1 cellular context compared by ENCODE assay signal in the genomic region with DNA sequence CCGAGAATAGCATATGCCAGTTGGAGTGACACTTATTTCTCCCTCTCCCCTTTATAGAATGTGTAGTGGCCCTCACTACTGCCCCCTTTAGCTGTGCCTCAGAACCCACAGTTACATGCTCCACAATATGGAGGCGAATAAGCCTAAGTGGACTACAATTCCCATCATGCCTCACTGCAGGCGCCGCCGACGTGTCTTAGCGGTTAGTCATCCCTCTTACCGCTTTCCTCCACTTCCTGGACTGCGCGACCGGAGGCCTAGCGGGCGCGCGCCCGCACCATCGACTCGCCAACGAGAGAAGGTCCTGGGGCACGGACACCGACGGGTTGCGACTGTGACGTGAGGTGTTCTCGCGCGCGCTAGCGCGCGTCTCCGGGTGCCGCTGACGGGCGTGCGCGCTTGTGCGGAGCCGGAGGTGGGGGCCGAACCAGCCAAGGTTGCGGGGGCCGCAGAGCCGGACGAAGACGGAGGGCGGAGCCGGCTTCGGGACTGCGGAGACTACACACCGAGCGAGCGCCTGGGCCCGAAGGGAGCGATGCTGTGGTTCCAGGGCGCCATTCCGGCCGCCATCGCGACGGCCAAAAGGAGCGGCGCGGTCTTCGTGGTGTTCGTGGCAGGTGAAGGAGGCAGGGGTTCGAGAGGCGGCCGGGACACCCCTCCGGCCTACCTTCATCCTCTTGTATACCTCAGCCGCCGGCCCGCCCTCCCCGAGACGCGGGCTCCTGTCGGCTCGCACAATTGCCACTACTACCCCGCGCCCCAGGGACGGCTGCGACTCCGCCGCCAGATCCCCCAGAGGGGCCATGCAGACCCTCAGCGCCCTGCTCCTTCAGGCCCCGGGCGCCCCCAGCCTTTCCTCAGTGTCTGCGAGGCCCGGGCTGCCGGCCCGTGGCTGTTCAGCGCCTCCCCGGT.
A peak's percentile ranks its signal among the peaks of the same experiment; 100 is the strongest.
TF ChIP-seq lines count a peak whose summit lies in the region.

A gene with protein sequence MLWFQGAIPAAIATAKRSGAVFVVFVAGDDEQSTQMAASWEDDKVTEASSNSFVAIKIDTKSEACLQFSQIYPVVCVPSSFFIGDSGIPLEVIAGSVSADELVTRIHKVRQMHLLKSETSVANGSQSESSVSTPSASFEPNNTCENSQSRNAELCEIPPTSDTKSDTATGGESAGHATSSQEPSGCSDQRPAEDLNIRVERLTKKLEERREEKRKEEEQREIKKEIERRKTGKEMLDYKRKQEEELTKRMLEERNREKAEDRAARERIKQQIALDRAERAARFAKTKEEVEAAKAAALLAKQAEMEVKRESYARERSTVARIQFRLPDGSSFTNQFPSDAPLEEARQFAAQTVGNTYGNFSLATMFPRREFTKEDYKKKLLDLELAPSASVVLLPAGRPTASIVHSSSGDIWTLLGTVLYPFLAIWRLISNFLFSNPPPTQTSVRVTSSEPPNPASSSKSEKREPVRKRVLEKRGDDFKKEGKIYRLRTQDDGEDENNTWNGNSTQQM (plus strand): TSS at position 461 of the 912 bp plus-strand sequence. CDS start 75 bp downstream, at position 536.

TF ChIP-seq in HEK293, 187 proteins besides CTCF, POLR2A, EP300 and RAD21 (continued from another document):
- TF ChIP-seq, protein P1, sequence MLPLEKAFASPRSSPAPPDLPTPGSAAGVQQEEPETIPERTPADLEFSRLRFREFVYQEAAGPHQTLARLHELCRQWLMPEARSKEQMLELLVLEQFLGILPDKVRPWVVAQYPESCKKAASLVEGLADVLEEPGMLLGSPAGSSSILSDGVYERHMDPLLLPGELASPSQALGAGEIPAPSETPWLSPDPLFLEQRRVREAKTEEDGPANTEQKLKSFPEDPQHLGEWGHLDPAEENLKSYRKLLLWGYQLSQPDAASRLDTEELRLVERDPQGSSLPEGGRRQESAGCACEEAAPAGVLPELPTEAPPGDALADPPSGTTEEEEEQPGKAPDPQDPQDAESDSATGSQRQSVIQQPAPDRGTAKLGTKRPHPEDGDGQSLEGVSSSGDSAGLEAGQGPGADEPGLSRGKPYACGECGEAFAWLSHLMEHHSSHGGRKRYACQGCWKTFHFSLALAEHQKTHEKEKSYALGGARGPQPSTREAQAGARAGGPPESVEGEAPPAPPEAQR (tag by site-specific recombination; IDR thresholded peaks at IDR 0.05): no peak
- TF ChIP-seq, protein P2, sequence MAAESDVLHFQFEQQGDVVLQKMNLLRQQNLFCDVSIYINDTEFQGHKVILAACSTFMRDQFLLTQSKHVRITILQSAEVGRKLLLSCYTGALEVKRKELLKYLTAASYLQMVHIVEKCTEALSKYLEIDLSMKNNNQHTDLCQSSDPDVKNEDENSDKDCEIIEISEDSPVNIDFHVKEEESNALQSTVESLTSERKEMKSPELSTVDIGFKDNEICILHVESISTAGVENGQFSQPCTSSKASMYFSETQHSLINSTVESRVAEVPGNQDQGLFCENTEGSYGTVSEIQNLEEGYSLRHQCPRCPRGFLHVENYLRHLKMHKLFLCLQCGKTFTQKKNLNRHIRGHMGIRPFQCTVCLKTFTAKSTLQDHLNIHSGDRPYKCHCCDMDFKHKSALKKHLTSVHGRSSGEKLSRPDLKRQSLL (tag by site-specific recombination; IDR thresholded peaks at IDR 0.05): no peak
- TF ChIP-seq PRDM1 (tag by site-specific recombination; IDR thresholded peaks at IDR 0.05) (no peak), BCL11A (tag by site-specific recombination; IDR thresholded peaks at IDR 0.05; ENCODE audit: low read depth) (no peak), ZNF274 (IDR thresholded peaks at IDR 0.05; ENCODE audit: low read length) (no peak), ZNF274 (tag by site-specific recombination; IDR thresholded peaks at IDR 0.05; ENCODE audit: borderline replicate concordance) (no peak), KLF7 (tag by site-specific recombination; IDR thresholded peaks at IDR 0.05; ENCODE audit: borderline replicate concordance) (no peak), ZNF19 (tag by site-specific recombination; IDR thresholded peaks at IDR 0.05; ENCODE audit: low read depth) (no peak), ZNF571 (tag by site-specific recombination; IDR thresholded peaks at IDR 0.05) (no peak), GLIS1 (tag by site-specific recombination; IDR thresholded peaks at IDR 0.05) (no peak), KLF16 (tag by site-specific recombination; IDR thresholded peaks at IDR 0.05) (peak; percentile 77), ZNF133 (tag by site-specific recombination; IDR thresholded peaks at IDR 0.05) (no peak)
- TF ChIP-seq, protein P3, sequence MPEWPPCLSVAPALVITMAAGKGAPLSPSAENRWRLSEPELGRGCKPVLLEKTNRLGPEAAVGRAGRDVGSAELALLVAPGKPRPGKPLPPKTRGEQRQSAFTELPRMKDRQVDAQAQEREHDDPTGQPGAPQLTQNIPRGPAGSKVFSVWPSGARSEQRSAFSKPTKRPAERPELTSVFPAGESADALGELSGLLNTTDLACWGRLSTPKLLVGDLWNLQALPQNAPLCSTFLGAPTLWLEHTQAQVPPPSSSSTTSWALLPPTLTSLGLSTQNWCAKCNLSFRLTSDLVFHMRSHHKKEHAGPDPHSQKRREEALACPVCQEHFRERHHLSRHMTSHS (tag by site-specific recombination; IDR thresholded peaks at IDR 0.05): no peak
- TF ChIP-seq, protein P4, sequence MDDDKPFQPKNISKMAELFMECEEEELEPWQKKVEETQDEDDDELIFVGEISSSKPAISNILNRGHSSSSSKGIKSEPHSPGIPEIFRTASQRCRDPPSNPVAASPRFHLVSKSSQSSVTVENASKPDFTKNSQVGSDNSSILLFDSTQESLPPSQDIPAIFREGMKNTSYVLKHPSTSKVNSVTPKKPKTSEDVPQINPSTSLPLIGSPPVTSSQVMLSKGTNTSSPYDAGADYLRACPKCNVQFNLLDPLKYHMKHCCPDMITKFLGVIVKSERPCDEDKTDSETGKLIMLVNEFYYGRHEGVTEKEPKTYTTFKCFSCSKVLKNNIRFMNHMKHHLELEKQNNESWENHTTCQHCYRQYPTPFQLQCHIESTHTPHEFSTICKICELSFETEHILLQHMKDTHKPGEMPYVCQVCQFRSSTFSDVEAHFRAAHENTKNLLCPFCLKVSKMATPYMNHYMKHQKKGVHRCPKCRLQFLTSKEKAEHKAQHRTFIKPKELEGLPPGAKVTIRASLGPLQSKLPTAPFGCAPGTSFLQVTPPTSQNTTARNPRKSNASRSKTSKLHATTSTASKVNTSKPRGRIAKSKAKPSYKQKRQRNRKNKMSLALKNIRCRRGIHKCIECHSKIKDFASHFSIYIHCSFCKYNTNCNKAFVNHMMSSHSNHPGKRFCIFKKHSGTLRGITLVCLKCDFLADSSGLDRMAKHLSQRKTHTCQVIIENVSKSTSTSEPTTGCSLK (tag by site-specific recombination; IDR thresholded peaks at IDR 0.05): no peak
- TF ChIP-seq, protein P5, sequence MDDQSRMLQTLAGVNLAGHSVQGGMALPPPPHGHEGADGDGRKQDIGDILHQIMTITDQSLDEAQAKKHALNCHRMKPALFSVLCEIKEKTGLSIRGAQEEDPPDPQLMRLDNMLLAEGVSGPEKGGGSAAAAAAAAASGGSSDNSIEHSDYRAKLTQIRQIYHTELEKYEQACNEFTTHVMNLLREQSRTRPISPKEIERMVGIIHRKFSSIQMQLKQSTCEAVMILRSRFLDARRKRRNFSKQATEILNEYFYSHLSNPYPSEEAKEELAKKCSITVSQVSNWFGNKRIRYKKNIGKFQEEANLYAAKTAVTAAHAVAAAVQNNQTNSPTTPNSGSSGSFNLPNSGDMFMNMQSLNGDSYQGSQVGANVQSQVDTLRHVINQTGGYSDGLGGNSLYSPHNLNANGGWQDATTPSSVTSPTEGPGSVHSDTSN (CRISPR knock-in tag; IDR thresholded peaks at IDR 0.05): 0 out of 2 replicates have a peak, but pooled peaks have one; percentile 35
- TF ChIP-seq, protein P6, sequence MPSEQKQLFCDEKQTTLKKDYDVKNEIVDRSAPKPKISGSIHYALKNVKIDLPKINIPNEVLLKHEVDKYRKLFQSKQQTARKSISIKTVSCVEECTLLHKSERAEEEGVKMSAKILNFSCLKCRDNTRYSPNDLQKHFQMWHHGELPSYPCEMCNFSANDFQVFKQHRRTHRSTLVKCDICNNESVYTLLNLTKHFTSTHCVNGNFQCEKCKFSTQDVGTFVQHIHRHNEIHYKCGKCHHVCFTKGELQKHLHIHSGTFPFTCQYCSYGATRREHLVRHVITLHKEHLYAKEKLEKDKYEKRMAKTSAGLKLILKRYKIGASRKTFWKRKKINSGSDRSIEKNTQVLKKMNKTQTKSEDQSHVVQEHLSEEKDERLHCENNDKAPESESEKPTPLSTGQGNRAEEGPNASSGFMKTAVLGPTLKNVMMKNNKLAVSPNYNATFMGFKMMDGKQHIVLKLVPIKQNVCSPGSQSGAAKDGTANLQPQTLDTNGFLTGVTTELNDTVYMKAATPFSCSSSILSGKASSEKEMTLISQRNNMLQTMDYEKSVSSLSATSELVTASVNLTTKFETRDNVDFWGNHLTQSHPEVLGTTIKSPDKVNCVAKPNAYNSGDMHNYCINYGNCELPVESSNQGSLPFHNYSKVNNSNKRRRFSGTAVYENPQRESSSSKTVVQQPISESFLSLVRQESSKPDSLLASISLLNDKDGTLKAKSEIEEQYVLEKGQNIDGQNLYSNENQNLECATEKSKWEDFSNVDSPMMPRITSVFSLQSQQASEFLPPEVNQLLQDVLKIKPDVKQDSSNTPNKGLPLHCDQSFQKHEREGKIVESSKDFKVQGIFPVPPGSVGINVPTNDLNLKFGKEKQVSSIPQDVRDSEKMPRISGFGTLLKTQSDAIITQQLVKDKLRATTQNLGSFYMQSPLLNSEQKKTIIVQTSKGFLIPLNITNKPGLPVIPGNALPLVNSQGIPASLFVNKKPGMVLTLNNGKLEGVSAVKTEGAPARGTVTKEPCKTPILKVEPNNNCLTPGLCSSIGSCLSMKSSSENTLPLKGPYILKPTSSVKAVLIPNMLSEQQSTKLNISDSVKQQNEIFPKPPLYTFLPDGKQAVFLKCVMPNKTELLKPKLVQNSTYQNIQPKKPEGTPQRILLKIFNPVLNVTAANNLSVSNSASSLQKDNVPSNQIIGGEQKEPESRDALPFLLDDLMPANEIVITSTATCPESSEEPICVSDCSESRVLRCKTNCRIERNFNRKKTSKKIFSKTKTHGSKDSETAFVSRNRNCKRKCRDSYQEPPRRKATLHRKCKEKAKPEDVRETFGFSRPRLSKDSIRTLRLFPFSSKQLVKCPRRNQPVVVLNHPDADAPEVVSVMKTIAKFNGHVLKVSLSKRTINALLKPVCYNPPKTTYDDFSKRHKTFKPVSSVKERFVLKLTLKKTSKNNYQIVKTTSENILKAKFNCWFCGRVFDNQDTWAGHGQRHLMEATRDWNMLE (tag by site-specific recombination; conservative IDR thresholded peaks at IDR 0.05; ENCODE audit: low read depth): peak; percentile 40; the same call in 1 of the 2 replicates
- TF ChIP-seq, protein P7, sequence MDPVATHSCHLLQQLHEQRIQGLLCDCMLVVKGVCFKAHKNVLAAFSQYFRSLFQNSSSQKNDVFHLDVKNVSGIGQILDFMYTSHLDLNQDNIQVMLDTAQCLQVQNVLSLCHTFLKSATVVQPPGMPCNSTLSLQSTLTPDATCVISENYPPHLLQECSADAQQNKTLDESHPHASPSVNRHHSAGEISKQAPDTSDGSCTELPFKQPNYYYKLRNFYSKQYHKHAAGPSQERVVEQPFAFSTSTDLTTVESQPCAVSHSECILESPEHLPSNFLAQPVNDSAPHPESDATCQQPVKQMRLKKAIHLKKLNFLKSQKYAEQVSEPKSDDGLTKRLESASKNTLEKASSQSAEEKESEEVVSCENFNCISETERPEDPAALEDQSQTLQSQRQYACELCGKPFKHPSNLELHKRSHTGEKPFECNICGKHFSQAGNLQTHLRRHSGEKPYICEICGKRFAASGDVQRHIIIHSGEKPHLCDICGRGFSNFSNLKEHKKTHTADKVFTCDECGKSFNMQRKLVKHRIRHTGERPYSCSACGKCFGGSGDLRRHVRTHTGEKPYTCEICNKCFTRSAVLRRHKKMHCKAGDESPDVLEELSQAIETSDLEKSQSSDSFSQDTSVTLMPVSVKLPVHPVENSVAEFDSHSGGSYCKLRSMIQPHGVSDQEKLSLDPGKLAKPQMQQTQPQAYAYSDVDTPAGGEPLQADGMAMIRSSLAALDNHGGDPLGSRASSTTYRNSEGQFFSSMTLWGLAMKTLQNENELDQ (tag by site-specific recombination; IDR thresholded peaks at IDR 0.05; ENCODE audit: low read depth): no peak
- TF ChIP-seq, protein P8, sequence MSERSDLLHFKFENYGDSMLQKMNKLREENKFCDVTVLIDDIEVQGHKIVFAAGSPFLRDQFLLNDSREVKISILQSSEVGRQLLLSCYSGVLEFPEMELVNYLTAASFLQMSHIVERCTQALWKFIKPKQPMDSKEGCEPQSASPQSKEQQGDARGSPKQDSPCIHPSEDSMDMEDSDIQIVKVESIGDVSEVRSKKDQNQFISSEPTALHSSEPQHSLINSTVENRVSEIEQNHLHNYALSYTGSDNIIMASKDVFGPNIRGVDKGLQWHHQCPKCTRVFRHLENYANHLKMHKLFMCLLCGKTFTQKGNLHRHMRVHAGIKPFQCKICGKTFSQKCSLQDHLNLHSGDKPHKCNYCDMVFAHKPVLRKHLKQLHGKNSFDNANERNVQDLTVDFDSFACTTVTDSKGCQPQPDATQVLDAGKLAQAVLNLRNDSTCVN (tag by site-specific recombination; optimal IDR thresholded peaks at IDR 0.05): peak; percentile 99
TF ChIP-seq in HEK293: peak in this region for 42.
